21 cellular contexts compared by ENCODE assay signal in the genomic region with DNA sequence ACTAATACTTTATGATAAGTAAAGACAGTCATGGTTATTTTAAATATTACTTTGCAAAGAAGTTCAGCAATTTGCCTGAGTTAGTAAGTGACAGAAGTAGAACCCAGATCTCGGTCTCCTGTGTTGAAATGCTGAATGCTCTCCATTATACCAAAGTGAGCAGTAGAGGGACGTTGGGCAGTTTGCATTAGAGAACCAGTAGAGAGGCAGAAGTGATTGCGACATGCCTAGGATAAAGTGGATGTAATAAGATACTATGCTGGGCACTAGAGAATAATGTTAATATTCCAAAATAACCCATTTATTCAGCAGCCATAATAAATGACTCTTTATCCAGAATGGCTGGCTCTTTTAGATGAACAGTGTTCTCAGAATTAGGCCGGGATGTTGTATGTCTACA.
A peak's percentile ranks its signal among the peaks of the same experiment; 100 is the strongest.
DNase-seq lines count a peak whose midpoint lies in the region; ATAC-seq, FAIRE-seq and TF ChIP-seq lines count a peak whose summit lies in the region.
"Had no signal": no experiment of that assay in that cellular context is flagged by ENCODE, and none has a peak within 500 bp of the region (broad histone marks: within the 10 kb centered on the region; RNA-seq: fewer than 3 reads in every experiment).

No MANE protein-coding gene starts in this region.

- H3K4me3 ChIP-seq in HepG2 (replicated peaks in 1 of 3; ENCODE audit: insufficient read depth in 1 of 3, low read depth in 2 of 3, low read length in 3 of 3) = no peak overlapping the region
- no peak overlapping the region for H3K4me3 ChIP-seq in right lobe of liver
- H3K4me3 ChIP-seq in adipocyte (ENCODE audit: low read length) = no peak overlapping the region
- H3K4me3 ChIP-seq in upper lobe of right lung = no peak overlapping the region
- H3K4me3 ChIP-seq: BLaER1 treated with 17β-estradiol and CSF1 and Interleukin-3, amounts not matched to agents 10 nM and 100 nM had no signal

- TF ChIP-seq CTCF in HepG2 (CRISPR knock-in tag; IDR thresholded peaks at IDR 0.05) (no peak), right lobe of liver (IDR thresholded peaks at IDR 0.05) (no peak), upper lobe of right lung (IDR thresholded peaks at IDR 0.05) (no peak)

- no peak overlapping the region for H3K27ac ChIP-seq in HepG2 (ENCODE audit: extremely low read length, insufficient read depth, low read length)
- no peak overlapping the region for H3K27ac ChIP-seq in right lobe of liver
- H3K27ac ChIP-seq in upper lobe of right lung = no peak overlapping the region
- H3K27ac ChIP-seq: BLaER1 treated with 17β-estradiol and CSF1 and Interleukin-3, amounts not matched to agents 10 nM and 100 nM had no signal

- TF ChIP-seq POLR2A in HepG2 (IDR thresholded peaks at IDR 0.05; ENCODE audit: insufficient read depth in 1 of 2, low read depth in 2 of 2, low read length in 2 of 2) (no peak), right lobe of liver (IDR thresholded peaks at IDR 0.05) (no peak)

- no peak overlapping the region for H3K9ac ChIP-seq in HepG2 (ENCODE audit: insufficient read depth, low read depth, low read length)
- no peak overlapping the region for H3K9ac ChIP-seq in adipocyte (ENCODE audit: low read length)
- H3K9ac ChIP-seq: BLaER1 treated with 17β-estradiol and CSF1 and Interleukin-3, amounts not matched to agents 10 nM and 100 nM; SK-N-SH had no signal

- H3K4me2 ChIP-seq in HepG2 (ENCODE audit: low read depth, low read length) = no peak overlapping the region
- H3K4me2 ChIP-seq: BLaER1 treated with 17β-estradiol and CSF1 and Interleukin-3, amounts not matched to agents 10 nM and 100 nM; SK-N-SH had no signal

- no peaks in the 10 kb centered on the region for H3K9me3 ChIP-seq in HepG2 (ENCODE audit: low read length)
- no peaks in the 10 kb centered on the region for H3K9me3 ChIP-seq in right lobe of liver
- peaks cover 9% of the 10 kb centered on the region for H3K9me3 ChIP-seq in adipocyte (ENCODE audit: control insufficient read depth, low read length)
- H3K9me3 ChIP-seq in upper lobe of right lung = no peaks in the 10 kb centered on the region
- H3K9me3 ChIP-seq: BLaER1 treated with 17β-estradiol and CSF1 and Interleukin-3, amounts not matched to agents 10 nM and 100 nM; SK-N-SH had no signal

- no peaks in the 10 kb centered on the region for H3K4me1 ChIP-seq in HepG2 (ENCODE audit: insufficient read depth, low read length)
- H3K4me1 ChIP-seq in right lobe of liver = no peaks in the 10 kb centered on the region
- no peaks in the 10 kb centered on the region for H3K4me1 ChIP-seq in adipocyte (ENCODE audit: control insufficient read depth, insufficient read depth, low read length)
- no peaks in the 10 kb centered on the region for H3K4me1 ChIP-seq in upper lobe of right lung

- TF ChIP-seq RAD21 in HepG2 (CRISPR knock-in tag; IDR thresholded peaks at IDR 0.05) = no peak

- no peak for FAIRE-seq in HepG2 (lab: Jason Lieb, UNC)
- FAIRE-seq: GM12891 had no signal

- WGBS in HepG2 (ENCODE audit: low lambda C conversion rate) = 22% methylated on average over 4 of the region's 4 CpGs
- 55% methylated on average over 4 of the region's 4 CpGs for WGBS in right lobe of liver (ENCODE audit: insufficient coverage, low coverage, low lambda C conversion rate, missing lambda C conversion rate)

- in situ Hi-C loops in HepG2 (cut with HindIII; ENCODE audit: extremely low pct_ligation_motif_present, low pct_unique_long_range_greater_than_20kb) = no loop called here

- H2AFZ ChIP-seq in HepG2 (ENCODE audit: low read length) = no peak overlapping the region

- H4K20me1 ChIP-seq in HepG2 (ENCODE audit: insufficient read depth, low read length) = no peaks in the 10 kb centered on the region
- H4K20me1 ChIP-seq: BLaER1 treated with 17β-estradiol and CSF1 and Interleukin-3, amounts not matched to agents 10 nM and 100 nM had no signal

- BruUV-seq in HepG2 (replicated peaks; lab: Mats Ljungman, UMichigan) = no TSS peak

- CTCF ChIA-PET in HepG2 (lab: Yijun Ruan, JAX; ENCODE audit: low intra/inter-chr PET ratio, low total read pairs) = no interaction called here

- TF ChIP-seq EP300 in HepG2 (IDR thresholded peaks at IDR 0.05; ENCODE audit: low read depth in 2 of 2, low read length in 2 of 2) (no peak), HepG2 (CRISPR knock-in tag; IDR thresholded peaks at IDR 0.05; ENCODE audit: borderline replicate concordance) (no peak)

- H3K27me3 ChIP-seq in HepG2 (ENCODE audit: control insufficient read depth in 1 of 2, insufficient read depth in 2 of 2, low read length in 2 of 2) (no peaks in the 10 kb centered on the region), right lobe of liver (no peaks in the 10 kb centered on the region), adipocyte (replicated peaks; ENCODE audit: control insufficient read depth, insufficient read depth, low read length) (peaks cover 5% of the 10 kb centered on the region), upper lobe of right lung (no peaks in the 10 kb centered on the region)
- H3K27me3 ChIP-seq: BLaER1 treated with 17β-estradiol and CSF1 and Interleukin-3, amounts not matched to agents 10 nM and 100 nM had no signal

- H3K79me2 ChIP-seq in HepG2 (ENCODE audit: insufficient read depth, low read length) = no peaks in the 10 kb centered on the region

- intact Hi-C loops in HepG2 (cut with micrococcal nuclease; ENCODE audit: unreplicated experiment) (no loop called here), right lobe of liver (cut with DNase I) (no loop called here), upper lobe of right lung (cut with DNase I) (no loop called here)

- DNase-seq in HepG2 (ENCODE audit: low spot score) (no peak), right lobe of liver (no peak), adipocyte (ENCODE audit: low read depth) (peak; percentile 63), fibroblast of peridontal ligament (ENCODE audit: extremely low read depth) (peak; percentile 18), upper lobe of right lung (no peak), NCI-H2196 (lab: John Stamatoyannopoulos, UW; ENCODE audit: unreplicated experiment) (no peak)
- DNase-seq: CD8-positive, alpha-beta T cell; H9; Kasumi-1; NCI-H1417; NCI-H187; NCI-H2171; NCI-H446 treated with DMSO at 0.1 percent for 48 hours; NCI-H774; RPMI8226; SHP77 treated with DMSO at 0.1 percent for 48 hours; SK-N-SH had no signal

- POLR2A ChIA-PET in HepG2 (lab: Yijun Ruan, JAX) = no interaction called here

- no peaks in the 10 kb centered on the region for H3K36me3 ChIP-seq in HepG2 (replicated peaks in 1 of 2; ENCODE audit: control insufficient read depth in 1 of 2, insufficient read depth in 2 of 2, low read length in 2 of 2)
- H3K36me3 ChIP-seq in right lobe of liver = no peaks in the 10 kb centered on the region
- H3K36me3 ChIP-seq in adipocyte (ENCODE audit: control insufficient read depth, insufficient read depth, low read length, severe bottlenecking) = no peaks in the 10 kb centered on the region
- H3K36me3 ChIP-seq in upper lobe of right lung = no peaks in the 10 kb centered on the region
- H3K36me3 ChIP-seq: BLaER1 treated with 17β-estradiol and CSF1 and Interleukin-3, amounts not matched to agents 10 nM and 100 nM had no signal

- ATAC-seq in HepG2 = no peak
- no peak for ATAC-seq in right lobe of liver
- peak; percentile 39 for ATAC-seq in upper lobe of right lung
- ATAC-seq in GM18907 (IDR thresholded peaks at IDR 0.05; ENCODE audit: unreplicated experiment) = no peak
- ATAC-seq in GM21825 (IDR thresholded peaks at IDR 0.05; ENCODE audit: unreplicated experiment) = no peak
- ATAC-seq: CD8-positive, alpha-beta T cell had no signal

TF ChIP-seq in HepG2, 621 proteins besides CTCF, POLR2A, EP300 and RAD21:
- peak; percentile 76 for TF ChIP-seq CEBPB (IDR thresholded peaks at IDR 0.05; ENCODE audit: borderline replicate concordance, low read depth, low read length)
- TF ChIP-seq, protein P1, sequence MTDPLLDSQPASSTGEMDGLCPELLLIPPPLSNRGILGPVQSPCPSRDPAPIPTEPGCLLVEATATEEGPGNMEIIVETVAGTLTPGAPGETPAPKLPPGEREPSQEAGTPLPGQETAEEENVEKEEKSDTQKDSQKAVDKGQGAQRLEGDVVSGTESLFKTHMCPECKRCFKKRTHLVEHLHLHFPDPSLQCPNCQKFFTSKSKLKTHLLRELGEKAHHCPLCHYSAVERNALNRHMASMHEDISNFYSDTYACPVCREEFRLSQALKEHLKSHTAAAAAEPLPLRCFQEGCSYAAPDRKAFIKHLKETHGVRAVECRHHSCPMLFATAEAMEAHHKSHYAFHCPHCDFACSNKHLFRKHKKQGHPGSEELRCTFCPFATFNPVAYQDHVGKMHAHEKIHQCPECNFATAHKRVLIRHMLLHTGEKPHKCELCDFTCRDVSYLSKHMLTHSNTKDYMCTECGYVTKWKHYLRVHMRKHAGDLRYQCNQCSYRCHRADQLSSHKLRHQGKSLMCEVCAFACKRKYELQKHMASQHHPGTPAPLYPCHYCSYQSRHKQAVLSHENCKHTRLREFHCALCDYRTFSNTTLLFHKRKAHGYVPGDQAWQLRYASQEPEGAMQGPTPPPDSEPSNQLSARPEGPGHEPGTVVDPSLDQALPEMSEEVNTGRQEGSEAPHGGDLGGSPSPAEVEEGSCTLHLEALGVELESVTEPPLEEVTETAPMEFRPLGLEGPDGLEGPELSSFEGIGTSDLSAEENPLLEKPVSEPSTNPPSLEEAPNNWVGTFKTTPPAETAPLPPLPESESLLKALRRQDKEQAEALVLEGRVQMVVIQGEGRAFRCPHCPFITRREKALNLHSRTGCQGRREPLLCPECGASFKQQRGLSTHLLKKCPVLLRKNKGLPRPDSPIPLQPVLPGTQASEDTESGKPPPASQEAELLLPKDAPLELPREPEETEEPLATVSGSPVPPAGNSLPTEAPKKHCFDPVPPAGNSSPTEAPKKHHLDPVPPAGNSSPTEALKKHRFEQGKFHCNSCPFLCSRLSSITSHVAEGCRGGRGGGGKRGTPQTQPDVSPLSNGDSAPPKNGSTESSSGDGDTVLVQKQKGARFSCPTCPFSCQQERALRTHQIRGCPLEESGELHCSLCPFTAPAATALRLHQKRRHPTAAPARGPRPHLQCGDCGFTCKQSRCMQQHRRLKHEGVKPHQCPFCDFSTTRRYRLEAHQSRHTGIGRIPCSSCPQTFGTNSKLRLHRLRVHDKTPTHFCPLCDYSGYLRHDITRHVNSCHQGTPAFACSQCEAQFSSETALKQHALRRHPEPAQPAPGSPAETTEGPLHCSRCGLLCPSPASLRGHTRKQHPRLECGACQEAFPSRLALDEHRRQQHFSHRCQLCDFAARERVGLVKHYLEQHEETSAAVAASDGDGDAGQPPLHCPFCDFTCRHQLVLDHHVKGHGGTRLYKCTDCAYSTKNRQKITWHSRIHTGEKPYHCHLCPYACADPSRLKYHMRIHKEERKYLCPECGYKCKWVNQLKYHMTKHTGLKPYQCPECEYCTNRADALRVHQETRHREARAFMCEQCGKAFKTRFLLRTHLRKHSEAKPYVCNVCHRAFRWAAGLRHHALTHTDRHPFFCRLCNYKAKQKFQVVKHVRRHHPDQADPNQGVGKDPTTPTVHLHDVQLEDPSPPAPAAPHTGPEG (CRISPR knock-in tag; IDR thresholded peaks at IDR 0.05) = no peak

Comparison
In these comparisons a context has a peak if more than half of its experiments do, and no peak if none do; other contexts are left out.
1. DNase-seq: peak in adipocyte (single experiment) and fibroblast of peridontal ligament (single experiment); none in HepG2 (single experiment), right lobe of liver (0 of 3), upper lobe of right lung (single experiment) and NCI-H2196 (single experiment).